In the genomic region with DNA sequence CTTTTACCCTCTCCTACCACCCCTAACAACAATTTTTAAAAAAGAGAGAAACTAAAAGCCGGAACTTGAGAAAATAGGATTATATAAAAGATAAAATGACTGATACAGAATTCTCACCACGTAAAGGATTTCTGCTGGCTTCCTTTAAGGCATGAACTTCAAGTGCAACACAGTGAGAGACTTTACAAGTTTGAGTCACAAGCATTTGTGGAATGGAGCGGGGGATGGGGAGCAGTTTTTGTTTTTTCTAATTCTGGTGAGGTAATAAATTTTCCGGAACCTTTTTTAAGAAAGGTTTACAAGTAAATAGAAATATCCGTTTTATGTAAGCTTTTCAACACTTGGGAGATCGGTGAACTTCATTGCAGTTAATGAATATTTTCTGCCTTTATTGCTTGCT, we compare ENCODE assay signal across 1 cellular context.
TF ChIP-seq lines count a peak whose summit lies in the region.

No MANE protein-coding gene starts in this region.

TF ChIP-seq in SK-N-SH, 30 proteins besides CTCF, POLR2A, EP300 and RAD21 (continued from another document):
- TF ChIP-seq, protein P1, sequence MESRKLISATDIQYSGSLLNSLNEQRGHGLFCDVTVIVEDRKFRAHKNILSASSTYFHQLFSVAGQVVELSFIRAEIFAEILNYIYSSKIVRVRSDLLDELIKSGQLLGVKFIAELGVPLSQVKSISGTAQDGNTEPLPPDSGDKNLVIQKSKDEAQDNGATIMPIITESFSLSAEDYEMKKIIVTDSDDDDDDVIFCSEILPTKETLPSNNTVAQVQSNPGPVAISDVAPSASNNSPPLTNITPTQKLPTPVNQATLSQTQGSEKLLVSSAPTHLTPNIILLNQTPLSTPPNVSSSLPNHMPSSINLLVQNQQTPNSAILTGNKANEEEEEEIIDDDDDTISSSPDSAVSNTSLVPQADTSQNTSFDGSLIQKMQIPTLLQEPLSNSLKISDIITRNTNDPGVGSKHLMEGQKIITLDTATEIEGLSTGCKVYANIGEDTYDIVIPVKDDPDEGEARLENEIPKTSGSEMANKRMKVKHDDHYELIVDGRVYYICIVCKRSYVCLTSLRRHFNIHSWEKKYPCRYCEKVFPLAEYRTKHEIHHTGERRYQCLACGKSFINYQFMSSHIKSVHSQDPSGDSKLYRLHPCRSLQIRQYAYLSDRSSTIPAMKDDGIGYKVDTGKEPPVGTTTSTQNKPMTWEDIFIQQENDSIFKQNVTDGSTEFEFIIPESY (IDR thresholded peaks at IDR 0.05; ENCODE audit: borderline replicate concordance, low read depth), result no peak
- TF ChIP-seq SMC3 (IDR thresholded peaks at IDR 0.05; ENCODE audit: low read depth, low read length) (no peak), MXI1 (IDR thresholded peaks at IDR 0.05; ENCODE audit: low read depth, low read length) (no peak), NRF1 (IDR thresholded peaks at IDR 0.05; ENCODE audit: low read depth, low read length) (no peak)
- TF ChIP-seq, protein P2, sequence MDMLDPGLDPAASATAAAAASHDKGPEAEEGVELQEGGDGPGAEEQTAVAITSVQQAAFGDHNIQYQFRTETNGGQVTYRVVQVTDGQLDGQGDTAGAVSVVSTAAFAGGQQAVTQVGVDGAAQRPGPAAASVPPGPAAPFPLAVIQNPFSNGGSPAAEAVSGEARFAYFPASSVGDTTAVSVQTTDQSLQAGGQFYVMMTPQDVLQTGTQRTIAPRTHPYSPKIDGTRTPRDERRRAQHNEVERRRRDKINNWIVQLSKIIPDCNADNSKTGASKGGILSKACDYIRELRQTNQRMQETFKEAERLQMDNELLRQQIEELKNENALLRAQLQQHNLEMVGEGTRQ (IDR thresholded peaks at IDR 0.05; ENCODE audit: borderline replicate concordance, low read depth, low read length), result no peak
